14 cellular contexts compared by ENCODE assay signal in the genomic region with DNA sequence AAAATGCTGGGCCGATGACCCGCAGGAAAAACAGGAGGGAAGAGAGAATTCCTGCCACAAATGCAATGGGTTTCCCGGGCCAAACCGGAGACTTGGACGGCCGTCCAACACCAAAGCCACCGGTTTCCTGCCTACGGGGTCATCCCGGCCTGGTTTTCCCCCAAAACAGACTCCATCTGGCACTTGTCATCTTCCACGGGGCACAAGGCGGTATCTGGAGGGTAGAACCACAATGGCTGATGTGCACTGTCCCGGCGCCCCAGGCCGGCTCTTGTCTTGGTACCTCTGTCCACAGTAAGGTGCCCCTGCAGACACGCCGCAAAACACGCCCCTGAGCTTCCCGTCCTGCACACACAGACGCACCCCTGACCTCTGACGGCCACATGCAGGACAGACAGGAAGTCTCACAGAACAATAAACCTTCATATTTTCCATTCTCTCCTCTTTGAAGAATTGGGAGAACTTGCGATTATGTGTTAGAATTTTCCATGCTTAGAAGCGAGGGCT. TPM values are rescaled to one million over a fixed set of nuclear protein-coding genes. Genes with fewer than 3 reads are reported as not detected.
DNase-seq lines count a peak whose midpoint lies in the region; ATAC-seq and TF ChIP-seq lines count a peak whose summit lies in the region.
"Had no signal": no experiment of that assay in that cellular context is flagged by ENCODE, and none has a peak within 500 bp of the region (broad histone marks: within the 10 kb centered on the region; RNA-seq: fewer than 3 reads in every experiment).

No MANE protein-coding gene starts in this region.

- 86 to 90% methylated on average over 22 of the region's 22 CpGs for WGBS in aorta, 2 donors

- H3K36me3 ChIP-seq in lower lobe of right lung (no peaks in the 10 kb centered on the region), aorta (ENCODE audit: control insufficient read depth in 1 of 2, insufficient read depth in 2 of 2, low read length in 1 of 2) (no peaks in the 10 kb centered on the region)

- no peaks in the 10 kb centered on the region for H3K4me1 ChIP-seq in lower lobe of right lung
- no peaks in the 10 kb centered on the region for H3K4me1 ChIP-seq in aorta (ENCODE audit: control insufficient read depth in 1 of 2, insufficient read depth in 2 of 2, low read length in 2 of 2)

- H3K4me3 ChIP-seq in lower lobe of right lung (no peak overlapping the region), aorta (ENCODE audit: low read length in 2 of 2) (no peak overlapping the region)

- ATAC-seq in left ventricle myocardium superior (peak; percentile 24), Right ventricle myocardium superior (ENCODE audit: poor library complexity) (no peak), lower lobe of right lung (peak in 1 of 2 donors; percentile 18), aorta (ENCODE audit: low FRiP score) (peak; percentile 9), GM19463 (IDR thresholded peaks at IDR 0.05; ENCODE audit: unreplicated experiment) (no peak)

- H3K27ac ChIP-seq in lower lobe of right lung, result no peak overlapping the region
- no peak overlapping the region for H3K27ac ChIP-seq in aorta (ENCODE audit: low read depth in 1 of 2, low read length in 2 of 2)
- H3K27ac ChIP-seq: C4-2B had no signal

- no peak for TF ChIP-seq CTCF in lower lobe of right lung (IDR thresholded peaks at IDR 0.05)

- H3K9me3 ChIP-seq in lower lobe of right lung (no peaks in the 10 kb centered on the region), aorta (ENCODE audit: control insufficient read depth, low read length) (no peaks in the 10 kb centered on the region)

- DNase-seq in left ventricle myocardium superior, result peak; percentile 32
- DNase-seq in Right ventricle myocardium superior, result no peak
- DNase-seq in dermis blood vessel endothelial cell, result peak; percentile 75
- peak; percentile 52 for DNase-seq in lower lobe of right lung
- DNase-seq in aorta, result no peak
- no peak for DNase-seq in NCI-H526 (lab: John Stamatoyannopoulos, UW)
- no peak for DNase-seq in HuH-7.5 (ENCODE audit: low spot score)
- DNase-seq: IMR-90, Kasumi-1, NCI-H1436, NCI-H2081, NCI-H526 treated with DMSO at 0.1 percent for 48 hours had no signal

- H3K27me3 ChIP-seq in lower lobe of right lung (ENCODE audit: low read depth) (no peaks in the 10 kb centered on the region), aorta (ENCODE audit: control insufficient read depth in 1 of 2, insufficient read depth in 2 of 2, low read length in 1 of 2) (no peaks in the 10 kb centered on the region)

- intact Hi-C loops in left ventricle myocardium superior (cut with micrococcal nuclease), result no loop called here
- intact Hi-C loops in Right ventricle myocardium superior (cut with DNase I), result no loop called here
- intact Hi-C loops in lower lobe of right lung (cut with DNase I), result no loop called here
- intact Hi-C loops in aorta (cut with DNase I), result no loop called here

RNA-seq across cellular contexts. Expression of a gene that starts 20.1 kb away (rescaled TPM):
- total RNA-seq in left ventricle myocardium superior (9.7 TPM), Right ventricle myocardium superior (7.6 TPM), dermis blood vessel endothelial cell (28.2 and 45.6 TPM in 2 replicates), lower lobe of right lung (51.8 TPM), aorta (1 to 10 TPM; 2.3 to 3.0 TPM)
- polyA plus RNA-seq in aorta, result under 1 TPM; 0.15 to 0.38 TPM

Comparison
In these comparisons a context has a peak if more than half of its experiments do, and no peak if none do; other contexts are left out.
1. ATAC-seq: peak in left ventricle myocardium superior (single experiment) and aorta (single experiment); none in Right ventricle myocardium superior (single experiment) and GM19463 (single experiment).
2. DNase-seq: peak in left ventricle myocardium superior (single experiment), dermis blood vessel endothelial cell (single experiment) and lower lobe of right lung (single experiment); none in Right ventricle myocardium superior (single experiment), aorta (0 of 2), NCI-H526 (0 of 2) and HuH-7.5 (single experiment).